Comparison of ENCODE assay signal across 11 cellular contexts in genomic region chr1:15948091-15948591, GRCh38. TPM values are rescaled to one million over a fixed set of nuclear protein-coding genes. Genes with fewer than 3 reads are reported as not detected.
DNase-seq lines count a peak whose midpoint lies in the region; ATAC-seq and TF ChIP-seq lines count a peak whose summit lies in the region.
"Had no signal": no experiment of that assay in that cellular context is flagged by ENCODE, and none has a peak within 500 bp of the region (broad histone marks: within the 10 kb centered on the region; RNA-seq: fewer than 3 reads in every experiment).

No MANE protein-coding gene starts in this region.

- H3K27ac ChIP-seq in BLaER1 treated with 17β-estradiol and CSF1 and Interleukin-3, amounts not matched to agents 10 nM and 100 nM: peak overlapping the region in 10 of 11 experiments; percentile 25 to 86 (median 70); a peak in 15 of 22 replicates
- H3K27ac ChIP-seq in RWPE1 (peak overlapping the region; percentile 100), endodermal cell (ENCODE audit: low read depth, low read length) (no peak overlapping the region), ovary (peak overlapping the region; percentile 18 to 99)
- H3K27ac ChIP-seq: cardiac muscle cell had no signal

- H3K27me3 Mint-ChIP-seq in endodermal cell (ENCODE audit: insufficient read depth): no peaks in the 10 kb centered on the region

- H3K4me1 ChIP-seq in BLaER1 treated with 17β-estradiol and CSF1 and Interleukin-3, amounts not matched to agents 10 nM and 100 nM: peaks cover 53 to 79% (median 64%) of the 10 kb centered on the region in 10 experiments
- peaks cover 16% of the 10 kb centered on the region for H3K4me1 ChIP-seq in endodermal cell (ENCODE audit: control insufficient read depth, insufficient read depth, low read length)
- H3K4me1 ChIP-seq in ovary (ENCODE audit: insufficient read depth): peaks cover 33% of the 10 kb centered on the region

- TF ChIP-seq EP300 in ovary (IDR thresholded peaks at IDR 0.05): no peak

- H3K4me3 Mint-ChIP-seq in endodermal cell: no peak overlapping the region

- intact Hi-C loops in ovary (cut with DNase I): loop anchor here in 1 of 4 donors (10.0 kb wide), 1 partner anchor 103 kb away; the partner anchor contains the start of gene SPEN

- H3K36me3 ChIP-seq in BLaER1 treated with 17β-estradiol and CSF1 and Interleukin-3, amounts not matched to agents 10 nM and 100 nM: peaks cover 50 to 83% (median 71%) of the 10 kb centered on the region in 11 experiments
- peaks cover 19% of the 10 kb centered on the region for H3K36me3 ChIP-seq in endodermal cell (ENCODE audit: control insufficient read depth, insufficient read depth, low read length)
- H3K36me3 ChIP-seq in ovary: no peaks in the 10 kb centered on the region

- H3K27ac Mint-ChIP-seq in endodermal cell: peak overlapping the region; percentile 75

- no peaks in the 10 kb centered on the region for H3K9me3 Mint-ChIP-seq in endodermal cell

- DNase-seq in RWPE1 (ENCODE audit: low spot score) (no peak), endodermal cell (peak; percentile 64), ovary (peak in 2 of 5 donors; percentile 37 to 47), inferior parietal cortex (ENCODE audit: extremely low spot score) (no peak)
- DNase-seq in stimulated activated CD4-positive, alpha-beta T cell treated with anti-CD3 and anti-CD28 coated beads, Interleukin-4, amount 100 ng/mL, for 24 hours: no peak
- no peak for DNase-seq in stimulated activated CD8-positive, alpha-beta memory T cell treated with anti-CD3 and anti-CD28 coated beads, Interleukin-4, amount 100 ng/mL, for 48 hours
- DNase-seq: NCI-H1417; stimulated activated CD4-positive, alpha-beta T cell treated with anti-CD3 and anti-CD28 coated beads, Interleukin-4, amount 100 ng/mL, for 4 hours had no signal

- TF ChIP-seq CTCF in RWPE1 (conservative IDR thresholded peaks at IDR 0.05; ENCODE audit: low read depth): no peak
- TF ChIP-seq CTCF in endodermal cell (conservative IDR thresholded peaks at IDR 0.05): peak; percentile 16
- TF ChIP-seq CTCF in ovary (IDR thresholded peaks at IDR 0.05): no peak

- H3K9ac ChIP-seq in BLaER1 treated with 17β-estradiol and CSF1 and Interleukin-3, amounts not matched to agents 10 nM and 100 nM: peak overlapping the region in 10 of 11 experiments; percentile 13 to 79 (median 38); a peak in 10 of 22 replicates
- no peak overlapping the region for H3K9ac ChIP-seq in endodermal cell (ENCODE audit: extremely low read depth, low read length, poor library complexity, severe bottlenecking)

- H3K4me2 ChIP-seq in BLaER1 treated with 17β-estradiol and CSF1 and Interleukin-3, amounts not matched to agents 10 nM and 100 nM: peak overlapping the region in 7 of 11 experiments; percentile 88 to 98 (median 97); a peak in 14 of 22 replicates

- POLR2A ChIA-PET in RWPE1 (lab: Yijun Ruan, JAX; ENCODE audit: low non-redundant PET): interaction anchor here (0.5 to 0.9 kb wide), 2 partner anchors 28 to 115 kb away, joined by 3 read pairs; partner anchors contain the start of gene ZBTB17

- no peaks in the 10 kb centered on the region for H3K9me3 ChIP-seq in BLaER1 treated with 17β-estradiol and CSF1 and Interleukin-3, amounts not matched to agents 10 nM and 100 nM (replicated peaks in 1 of 11)
- H3K9me3 ChIP-seq in endodermal cell (ENCODE audit: control insufficient read depth, low read length) (no peaks in the 10 kb centered on the region), ovary (no peaks in the 10 kb centered on the region)

- no peak for TF ChIP-seq POLR2A in ovary (IDR thresholded peaks at IDR 0.05)

- ATAC-seq in HG02938 (IDR thresholded peaks at IDR 0.05; ENCODE audit: unreplicated experiment): no peak

- no peaks in the 10 kb centered on the region for H3K27me3 ChIP-seq in BLaER1 treated with 17β-estradiol and CSF1 and Interleukin-3, amounts not matched to agents 10 nM and 100 nM
- H3K27me3 ChIP-seq in endodermal cell (ENCODE audit: control insufficient read depth, insufficient read depth, low read length, poor library complexity, severe bottlenecking) (no peaks in the 10 kb centered on the region), ovary (no peaks in the 10 kb centered on the region)
- H3K27me3 ChIP-seq: cardiac muscle cell had no signal

- H3K4me1 Mint-ChIP-seq in endodermal cell: peaks cover 36% of the 10 kb centered on the region

- H3K36me3 Mint-ChIP-seq in endodermal cell (ENCODE audit: low read depth): peaks cover 31% of the 10 kb centered on the region

- H4K20me1 ChIP-seq in BLaER1 treated with 17β-estradiol and CSF1 and Interleukin-3, amounts not matched to agents 10 nM and 100 nM: peaks cover 6 to 99% (median 95%) of the 10 kb centered on the region in 11 experiments; a peak in 20 of 22 replicates

- CTCF ChIA-PET in RWPE1 (lab: Yijun Ruan, JAX): no interaction called here

- peak overlapping the region in 2 of 10 experiments; percentile 11 to 40; a peak in 3 of 20 replicates for H3K4me3 ChIP-seq in BLaER1 treated with 17β-estradiol and CSF1 and Interleukin-3, amounts not matched to agents 10 nM and 100 nM
- no peak overlapping the region for H3K4me3 ChIP-seq in endodermal cell (ENCODE audit: low read length)
- H3K4me3 ChIP-seq in ovary: no peak overlapping the region
- H3K4me3 ChIP-seq: cardiac muscle cell had no signal

- WGBS in endodermal cell (ENCODE audit: insufficient coverage in 1 of 2, insufficient read length in 1 of 2), 2 experiments: 93 to 95% methylated on average over 10 to 16 of the region's 16 CpGs
- 59 to 67% (median 61%) methylated on average over 15 to 16 of the region's 16 CpGs for WGBS in ovary, 3 donors

RNA-seq across cellular contexts. Expression of gene ZBTB17, which starts 27.8 kb away (rescaled TPM):
- 10 to 100 TPM; 28.0 to 31.7 TPM for total RNA-seq in endodermal cell
- polyA plus RNA-seq in endodermal cell (2013, experiment 1 of 2): 35.1 TPM
- polyA plus RNA-seq in endodermal cell (2013, experiment 2 of 2): 32.6 TPM
- total RNA-seq in ovary: 10 to 100 TPM; 18.8 to 45.7 (median 29.8) TPM
- polyA plus RNA-seq in ovary: 10 to 100 TPM in 1 of 2 donors, 1 to 10 TPM in 1; 3.7 to 33.1 TPM

RNA-seq across cellular contexts. Expression of gene SRARP, which starts 55.9 kb away (rescaled TPM):
- 1 to 10 TPM in 1 of 2 donors, under 1 TPM in 1; 0.97 to 1.3 TPM for total RNA-seq in endodermal cell
- 0.18 TPM for polyA plus RNA-seq in endodermal cell (2013, experiment 1 of 2)
- polyA plus RNA-seq in endodermal cell (2013, experiment 2 of 2): 0.12 TPM
- not detected for total RNA-seq in ovary
- polyA plus RNA-seq in ovary: not detected
- polyA plus RNA-seq: cardiac muscle cell had no signal
